Comparison of ENCODE assay signal across 8 cellular contexts in the genomic region with DNA sequence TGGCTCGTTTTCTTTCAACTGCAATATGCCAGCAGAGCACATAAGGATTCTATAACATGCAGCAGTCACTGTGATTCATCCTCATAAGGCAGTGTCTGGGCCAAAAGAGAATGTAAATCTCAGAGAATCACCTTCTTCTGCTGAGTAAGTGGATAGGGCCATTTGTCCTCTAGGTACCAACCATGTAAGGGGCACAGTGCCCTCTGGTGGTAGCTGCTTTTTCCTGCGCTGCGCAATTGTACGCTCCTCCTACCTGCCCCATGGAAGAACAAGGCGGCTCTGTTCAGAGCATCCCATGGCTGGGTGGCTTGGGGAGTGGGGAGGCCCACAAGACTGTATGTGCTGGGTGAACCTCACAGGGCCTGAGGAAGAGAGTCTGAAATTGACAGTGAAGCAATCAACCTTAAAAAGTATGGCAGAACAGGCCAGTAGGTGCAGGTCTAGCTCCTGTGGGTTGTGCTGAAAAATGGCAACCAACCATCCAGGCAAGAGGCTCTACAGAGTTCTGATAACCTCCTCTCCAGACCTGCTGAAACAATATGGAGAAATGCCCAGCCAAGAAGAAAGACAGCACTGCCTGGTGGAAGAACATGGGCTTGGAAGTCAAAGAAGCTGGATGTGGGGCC.
DNase-seq lines count a peak whose midpoint lies in the region; ATAC-seq and TF ChIP-seq lines count a peak whose summit lies in the region.

No MANE protein-coding gene starts in this region.

- H3K36me3 ChIP-seq in suprapubic skin = no peaks in the 10 kb centered on the region

- H3K9me3 Mint-ChIP-seq in natural killer cell treated with Interleukin-12 subunit alpha and Interleukin-12 subunit beta and Interleukin-15 and Interleukin-18, amount 100 ng/mL, for 72 hours = no peaks in the 10 kb centered on the region

- TF ChIP-seq POLR2A in suprapubic skin (IDR thresholded peaks at IDR 0.05) = no peak

- H3K36me3 Mint-ChIP-seq in natural killer cell treated with Interleukin-12 subunit alpha and Interleukin-12 subunit beta and Interleukin-15 and Interleukin-18, amount 100 ng/mL, for 72 hours = no peaks in the 10 kb centered on the region

- peak; percentile 73 for ATAC-seq in HG02798 (IDR thresholded peaks at IDR 0.05; ENCODE audit: poor library complexity, unreplicated experiment)
- peak; percentile 70 to 80 for ATAC-seq in natural killer cell treated with Interleukin-12 subunit alpha and Interleukin-12 subunit beta and Interleukin-15 and Interleukin-18, amount 100 ng/mL, for 72 hours

- no peaks in the 10 kb centered on the region for H3K4me1 Mint-ChIP-seq in natural killer cell treated with Interleukin-12 subunit alpha and Interleukin-12 subunit beta and Interleukin-15 and Interleukin-18, amount 100 ng/mL, for 72 hours (ENCODE audit: low read depth in 2 of 2)

- no peak overlapping the region for H3K27ac ChIP-seq in suprapubic skin

- H3K27me3 Mint-ChIP-seq in natural killer cell treated with Interleukin-12 subunit alpha and Interleukin-12 subunit beta and Interleukin-15 and Interleukin-18, amount 100 ng/mL, for 72 hours = peaks cover 8 to 9% of the 10 kb centered on the region in 2 donors

- TF ChIP-seq CTCF in suprapubic skin (IDR thresholded peaks at IDR 0.05) = peak; percentile 13 to 70

- no peak overlapping the region for H3K4me3 Mint-ChIP-seq in natural killer cell treated with Interleukin-12 subunit alpha and Interleukin-12 subunit beta and Interleukin-15 and Interleukin-18, amount 100 ng/mL, for 72 hours

- H3K4me3 ChIP-seq in suprapubic skin = no peak overlapping the region

- H3K27me3 ChIP-seq in suprapubic skin = no peaks in the 10 kb centered on the region

- H3K9me3 ChIP-seq in suprapubic skin = no peaks in the 10 kb centered on the region

- no peak overlapping the region for H3K27ac Mint-ChIP-seq in natural killer cell treated with Interleukin-12 subunit alpha and Interleukin-12 subunit beta and Interleukin-15 and Interleukin-18, amount 100 ng/mL, for 72 hours

- TF ChIP-seq EP300 in suprapubic skin (IDR thresholded peaks at IDR 0.05) = no peak

- 24% methylated on average over 5 of the region's 5 CpGs for WGBS in suprapubic skin

- no peaks in the 10 kb centered on the region for H3K4me1 ChIP-seq in suprapubic skin

- DNase-seq in GM03348 (ENCODE audit: low spot score) (peak; percentile 85), NCI-H82 (lab: John Stamatoyannopoulos, UW) (peak; percentile 86), activated T-cell treated with anti-CD3 and anti-CD28 coated beads for 24 hours (ENCODE audit: low read depth) (peak; percentile 39), fibroblast of peridontal ligament (ENCODE audit: extremely low read depth) (peak; percentile 78), suprapubic skin (ENCODE audit: low spot score in 2 of 2) (peak in 1 of 2 donors; percentile 73), NCI-H226 (no peak)
- DNase-seq in natural killer cell treated with Interleukin-12 subunit alpha and Interleukin-12 subunit beta and Interleukin-15 and Interleukin-18, amount 100 ng/mL, for 72 hours (ENCODE audit: low spot score) = no peak

Comparison
In these comparisons a context has a peak if more than half of its experiments do, and no peak if none do; other contexts are left out.
1. DNase-seq: peak in GM03348 (single experiment), NCI-H82 (single experiment), activated T-cell treated with anti-CD3 and anti-CD28 coated beads for 24 hours (single experiment) and fibroblast of peridontal ligament (single experiment); none in natural killer cell treated with Interleukin-12 subunit alpha and Interleukin-12 subunit beta and Interleukin-15 and Interleukin-18, amount 100 ng/mL, for 72 hours (single experiment) and NCI-H226 (single experiment).